ENCODE assay signal across 23 cellular contexts in genomic region chr18:22469061-22469689, GRCh38. TPM values are rescaled to one million over a fixed set of nuclear protein-coding genes. Genes with fewer than 3 reads are reported as not detected.
DNase-seq lines count a peak whose midpoint lies in the region; ATAC-seq and TF ChIP-seq lines count a peak whose summit lies in the region.
"Had no signal": no experiment of that assay in that cellular context is flagged by ENCODE, and none has a peak within 500 bp of the region (broad histone marks: within the 10 kb centered on the region; RNA-seq: fewer than 3 reads in every experiment).

No MANE protein-coding gene starts in this region.

- no peaks in the 10 kb centered on the region for H3K9me3 ChIP-seq in HEK293 (ENCODE audit: control insufficient read depth, insufficient read depth, low read depth, low read length)
- no peaks in the 10 kb centered on the region for H3K9me3 ChIP-seq in CD4-positive, alpha-beta T cell (ENCODE audit: control insufficient read depth, low read length)
- H3K9me3 ChIP-seq: gastrocnemius medialis, spleen had no signal

- H3K27ac ChIP-seq in HEK293 (ENCODE audit: extremely low read depth, low read depth, low read length) (no peak overlapping the region; the same call in 1 of the 2 replicates), VCaP (peak overlapping the region; percentile 94), epithelial cell of prostate (peak overlapping the region; percentile 96)
- H3K27ac ChIP-seq in CD4-positive, alpha-beta T cell (ENCODE audit: low read depth, low read length) = no peak overlapping the region
- H3K27ac ChIP-seq: gastrocnemius medialis, spleen had no signal

- H3K4me1 ChIP-seq in HEK293 (ENCODE audit: control insufficient read depth, insufficient read depth, low read length) = peaks cover 32% of the 10 kb centered on the region
- H3K4me1 ChIP-seq: gastrocnemius medialis had no signal

- DNase-seq in epithelial cell of prostate (ENCODE audit: low read depth, low spot score) (no peak), nephron progenitor cell (no peak), NCI-H446 treated with DMSO at 0.1 percent for 48 hours (lab: John Stamatoyannopoulos, UW) (no peak), GM03348 (ENCODE audit: low spot score) (no peak)
- no peak for DNase-seq in CD4-positive, alpha-beta T cell
- DNase-seq: activated CD4-positive, CD25-positive, alpha-beta regulatory T cell treated with anti-CD3 and anti-CD28 coated beads, Interleukin-2, amount 50 U/mL, for 72 hours; activated naive CD4-positive, alpha-beta T cell treated with anti-CD3 and anti-CD28 coated beads, Interleukin-2, amount 50 U/mL, for 16 hours; DMS79 treated with DMSO at 0.1 percent for 48 hours; gastrocnemius medialis; left colon; NCI-H1105 treated with DMSO at 0.1 percent for 48 hours; NCI-H2081; NCI-H510A; spleen; stimulated activated CD4-positive, alpha-beta T cell treated with anti-CD3 and anti-CD28 coated beads, Interleukin-4, amount 100 ng/mL, for 4 hours; SW 1271 had no signal

- peak overlapping the region; percentile 31 for H3K4me3 Mint-ChIP-seq in nephron progenitor cell
- H3K4me3 Mint-ChIP-seq in CD4-positive, alpha-beta T cell = no peak overlapping the region

- TF ChIP-seq CTCF in HEK293 (tag by site-specific recombination; IDR thresholded peaks at IDR 0.05) (no peak), VCaP (conservative IDR thresholded peaks at IDR 0.05) (no peak), nephron progenitor cell (IDR thresholded peaks at IDR 0.05) (no peak)
- TF ChIP-seq CTCF in CD4-positive, alpha-beta T cell (IDR thresholded peaks at IDR 0.05) = no peak

- H3K4me3 ChIP-seq in HEK293 (ENCODE audit: low read depth, low read length) = no peak overlapping the region
- H3K4me3 ChIP-seq: gastrocnemius medialis, spleen had no signal

- no peaks in the 10 kb centered on the region for H3K27me3 ChIP-seq in CD4-positive, alpha-beta T cell (ENCODE audit: control insufficient read depth, insufficient read depth, low read length)
- H3K27me3 ChIP-seq: gastrocnemius medialis, spleen had no signal

- POLR2A ChIA-PET in HEK293 (lab: Yijun Ruan, JAX) = no interaction called here
- POLR2A ChIA-PET in CD4-positive, alpha-beta T cell (lab: Charles Lee) = no interaction called here

- H3K36me3 Mint-ChIP-seq in nephron progenitor cell (ENCODE audit: low read depth) = peaks cover 4% of the 10 kb centered on the region
- H3K36me3 Mint-ChIP-seq in CD4-positive, alpha-beta T cell (ENCODE audit: low read depth) = no peaks in the 10 kb centered on the region

- H3K4me1 Mint-ChIP-seq in nephron progenitor cell = peaks cover 51% of the 10 kb centered on the region
- no peaks in the 10 kb centered on the region for H3K4me1 Mint-ChIP-seq in CD4-positive, alpha-beta T cell (ENCODE audit: low read depth)

- ATAC-seq in CD4-positive, alpha-beta T cell (ENCODE audit: poor library complexity) = no peak
- ATAC-seq in GM21529 (IDR thresholded peaks at IDR 0.05; ENCODE audit: unreplicated experiment) = no peak
- ATAC-seq: gastrocnemius medialis, left colon had no signal

- intact Hi-C loops in CD4-positive, alpha-beta T cell (cut with DNase I, micrococcal nuclease) = no loop called here

- no peaks in the 10 kb centered on the region for H3K36me3 ChIP-seq in HEK293 (ENCODE audit: control insufficient read depth in 2 of 2, insufficient read depth in 1 of 2, low read length in 2 of 2)
- H3K36me3 ChIP-seq: gastrocnemius medialis, spleen had no signal

- H3K27me3 Mint-ChIP-seq in nephron progenitor cell (ENCODE audit: low read depth, poor library complexity) = peaks cover 5% of the 10 kb centered on the region
- H3K27me3 Mint-ChIP-seq in CD4-positive, alpha-beta T cell = peaks cover 4% of the 10 kb centered on the region

- no peak overlapping the region for H3K27ac Mint-ChIP-seq in nephron progenitor cell
- no peak overlapping the region for H3K27ac Mint-ChIP-seq in CD4-positive, alpha-beta T cell

- CTCF ChIA-PET in HEK293 (lab: Yijun Ruan, JAX) = interaction anchor here (0.7 kb wide), 1 partner anchor 223 kb away, joined by 6 read pairs; no protein-coding TSS in a partner anchor
- CTCF ChIA-PET in CD4-positive, alpha-beta T cell (lab: Charles Lee) = no interaction called here

- peaks cover 4% of the 10 kb centered on the region for H3K9me3 Mint-ChIP-seq in nephron progenitor cell
- peaks cover 3% of the 10 kb centered on the region for H3K9me3 Mint-ChIP-seq in CD4-positive, alpha-beta T cell

TF ChIP-seq in HEK293, 187 proteins besides CTCF, POLR2A, EP300 and RAD21:
- TF ChIP-seq ZNF600 (tag by site-specific recombination; IDR thresholded peaks at IDR 0.05) (0 out of 2 replicates have a peak, but pooled peaks have one; percentile 10), ZBTB17 (tag by site-specific recombination; IDR thresholded peaks at IDR 0.05) (peak; percentile 58), SALL2 (tag by site-specific recombination; IDR thresholded peaks at IDR 0.05; ENCODE audit: borderline replicate concordance) (no peak), EGR2 (tag by site-specific recombination; IDR thresholded peaks at IDR 0.05; ENCODE audit: low read depth) (no peak)
TF ChIP-seq in HEK293: peak in this region for 2.

RNA-seq across cellular contexts. Expression of gene CTAGE1, which starts 51.5 kb away (rescaled TPM):
- not detected for total RNA-seq in CD4-positive, alpha-beta T cell
- total RNA-seq: dermis microvascular lymphatic vessel endothelial cell, epithelial cell of proximal tubule, gastrocnemius medialis, H4, left colon, spleen, ureter had no signal

Comparison
In these comparisons a context has a peak if more than half of its experiments do, and no peak if none do; other contexts are left out.
1. H3K27ac ChIP-seq: peak in VCaP (single experiment) and epithelial cell of prostate (single experiment); none in HEK293 (single experiment) and CD4-positive, alpha-beta T cell (single experiment).